In genomic region chr14:69027242-69027913, GRCh38 we compare ENCODE assay signal across 22 cellular contexts. TPM values are rescaled to one million over a fixed set of nuclear protein-coding genes. Genes with fewer than 3 reads are reported as not detected.
DNase-seq lines count a peak whose midpoint lies in the region; ATAC-seq, FAIRE-seq and TF ChIP-seq lines count a peak whose summit lies in the region.
"Had no signal": no experiment of that assay in that cellular context is flagged by ENCODE, and none has a peak within 500 bp of the region (broad histone marks: within the 10 kb centered on the region; RNA-seq: fewer than 3 reads in every experiment).

No MANE protein-coding gene starts in this region.

- no peaks in the 10 kb centered on the region for H3K9me1 ChIP-seq in IMR-90 (ENCODE audit: insufficient read depth, low read length)

- TF ChIP-seq POLR2A in IMR-90 (IDR thresholded peaks at IDR 0.05; ENCODE audit: low read depth, low read length) (no peak), H1 (IDR thresholded peaks at IDR 0.05; ENCODE audit: control extremely low read depth in 1 of 2, low read depth in 2 of 2, low read length in 2 of 2) (no peak)

- H3K18ac ChIP-seq in IMR-90 (ENCODE audit: low read depth, low read length) (peak overlapping the region; percentile 6), H1 (ENCODE audit: extremely low read depth, low read length) (no peak overlapping the region; the same call in 1 of the 2 replicates)

- peak; percentile 56 for ATAC-seq in GM23338
- peak; percentile 98 for ATAC-seq in IMR-90 (ENCODE audit: low read depth)
- ATAC-seq in right cardiac atrium, result no peak
- ATAC-seq in GM19351 (IDR thresholded peaks at IDR 0.05; ENCODE audit: unreplicated experiment), result no peak
- ATAC-seq: GM12878, K562 had no signal

- no peaks in the 10 kb centered on the region for H3K27me3 Mint-ChIP-seq in GM23338 (ENCODE audit: insufficient read depth, low read depth, poor library complexity)
- H3K27me3 Mint-ChIP-seq in neural progenitor cell (ENCODE audit: insufficient read depth, low read depth), result no peaks in the 10 kb centered on the region

- H4K8ac ChIP-seq in IMR-90 (ENCODE audit: low read depth in 2 of 2, low read length in 2 of 2), result no peak overlapping the region
- H4K8ac ChIP-seq in H1 (ENCODE audit: extremely low read depth, insufficient read depth, low read length), result no peak overlapping the region

- H3K36me3 Mint-ChIP-seq in GM23338 (ENCODE audit: low read depth) (no peaks in the 10 kb centered on the region), neural progenitor cell (no peaks in the 10 kb centered on the region)
- H3K36me3 Mint-ChIP-seq: CD4-positive, CD25-positive, alpha-beta regulatory T cell; CD8-positive, alpha-beta memory T cell had no signal

- no peaks in the 10 kb centered on the region for H4K20me1 ChIP-seq in GM23338 (replicated peaks; ENCODE audit: insufficient read depth)
- H4K20me1 ChIP-seq in IMR-90 (ENCODE audit: insufficient read depth, low read length), result no peaks in the 10 kb centered on the region
- H4K20me1 ChIP-seq in H1 (replicated peaks in 1 of 2; ENCODE audit: control insufficient read depth in 1 of 2, insufficient read depth in 2 of 2, low read length in 2 of 2), result no peaks in the 10 kb centered on the region
- no peaks in the 10 kb centered on the region for H4K20me1 ChIP-seq in neural progenitor cell (ENCODE audit: low read depth)

- H3K4me1 Mint-ChIP-seq in GM23338 (no peaks in the 10 kb centered on the region; the same call in 2 of the 3 replicates), neural progenitor cell (no peaks in the 10 kb centered on the region)
- H3K4me1 Mint-ChIP-seq: CD4-positive, CD25-positive, alpha-beta regulatory T cell; CD8-positive, alpha-beta memory T cell had no signal

- POLR2A ChIA-PET in IMR-90 (lab: Charles Lee; ENCODE audit: unreplicated experiment) (no interaction called here), H1 (lab: Charles Lee; ENCODE audit: partially characterized antibody) (interaction anchor here (0.6 to 1.3 kb wide), 3 partner anchors 22 to 61 kb away, joined by 3 read pairs; no protein-coding TSS in a partner anchor)

- H3K27ac Mint-ChIP-seq in GM23338 (no peak overlapping the region), neural progenitor cell (no peak overlapping the region)
- H3K27ac Mint-ChIP-seq: CD4-positive, CD25-positive, alpha-beta regulatory T cell; CD8-positive, alpha-beta memory T cell had no signal

- intact Hi-C loops in IMR-90 (cut with micrococcal nuclease), result no loop called here
- intact Hi-C loops in right cardiac atrium (cut with DNase I), result no loop called here

- BruUV-seq in IMR-90 (replicated peaks; lab: Mats Ljungman, UMichigan), result no TSS peak

- H3K14ac ChIP-seq in IMR-90 (replicated peaks; ENCODE audit: low read depth, low read length), result peak overlapping the region; percentile 51; the same call in 1 of the 2 replicates
- no peak overlapping the region for H3K14ac ChIP-seq in H1 (ENCODE audit: insufficient read length)

- in situ Hi-C loops in IMR-90 (cut with MboI; ENCODE audit: low sequenced_read_pairs), result no loop called here

- H3K4me3 Mint-ChIP-seq in GM23338 (no peak overlapping the region), neural progenitor cell (no peak overlapping the region)
- H3K4me3 Mint-ChIP-seq: CD4-positive, CD25-positive, alpha-beta regulatory T cell; H9 had no signal

- no peak overlapping the region for H3K56ac ChIP-seq in IMR-90 (ENCODE audit: extremely low read depth, insufficient read depth, low read length)
- H3K56ac ChIP-seq in H1 (replicated peaks; ENCODE audit: insufficient read length, low read depth, low read length), result no peak overlapping the region

- H3K23ac ChIP-seq in IMR-90 (ENCODE audit: low read depth, low read length) (no peak overlapping the region), H1 (ENCODE audit: insufficient read length) (no peak overlapping the region)

- H3K9me2 ChIP-seq in GM23338 (ENCODE audit: insufficient read depth), result no peaks in the 10 kb centered on the region

- H3K4me2 ChIP-seq in GM23338, result no peak overlapping the region
- peak overlapping the region; percentile 53 for H3K4me2 ChIP-seq in IMR-90 (ENCODE audit: low read depth, low read length)
- no peak overlapping the region for H3K4me2 ChIP-seq in H1 (ENCODE audit: insufficient read depth in 1 of 2, low read depth in 2 of 2, low read length in 2 of 2)
- no peak overlapping the region for H3K4me2 ChIP-seq in neural progenitor cell

- DNase-seq in GM23338 (ENCODE audit: low spot score), result no peak
- no peak for DNase-seq in IMR-90
- DNase-seq in H1 (ENCODE audit: low read depth in 1 of 2, low spot score in 2 of 2), result no peak
- no peak for DNase-seq in neural progenitor cell (ENCODE audit: low spot score)
- no peak for DNase-seq in right cardiac atrium
- no peak for DNase-seq in SW 1271 (lab: John Stamatoyannopoulos, UW)
- DNase-seq: ACHN; BE2C; C1 segment of cervical spinal cord; CD4-positive, CD25-positive, alpha-beta regulatory T cell; CD8-positive, alpha-beta memory T cell; COR-L47; DMS 273 treated with DMSO at 0.1 percent for 48 hours; DMS53; DND-41; EL; GM23248; H9 had no signal

- no peaks in the 10 kb centered on the region for H3K36me3 ChIP-seq in GM23338 (ENCODE audit: insufficient read depth)
- H3K36me3 ChIP-seq in IMR-90 (ENCODE audit: control insufficient read depth, insufficient read depth, low read length), result no peaks in the 10 kb centered on the region
- no peaks in the 10 kb centered on the region for H3K36me3 ChIP-seq in H1 (ENCODE audit: control insufficient read depth in 2 of 4, insufficient read depth in 4 of 4, low read length in 3 of 4)
- no peaks in the 10 kb centered on the region for H3K36me3 ChIP-seq in neural progenitor cell
- H3K36me3 ChIP-seq: BE2C had no signal

- H3K4me3 ChIP-seq in GM23338, result no peak overlapping the region
- no peak overlapping the region for H3K4me3 ChIP-seq in IMR-90 (ENCODE audit: insufficient read depth, low read depth, low read length)
- no peak overlapping the region for H3K4me3 ChIP-seq in H1 (ENCODE audit: extremely low read depth in 1 of 4, insufficient read depth in 2 of 4, low read depth in 3 of 4, low read length in 4 of 4)
- H3K4me3 ChIP-seq in neural progenitor cell, result no peak overlapping the region
- H3K4me3 ChIP-seq in right cardiac atrium (ENCODE audit: low read length), result no peak overlapping the region
- H3K4me3 ChIP-seq: GM12878, GM23248, K562 had no signal

- no CpG with 5 or more reads among the region's 1 CpG for whole genome bisulfite sequencing in IMR-90 (ENCODE audit: extremely low coverage in 2 of 2, insufficient read length in 1 of 2), 2 experiments
- WGBS in H1 (ENCODE audit: extremely low coverage in 1 of 2, insufficient coverage in 1 of 2, insufficient read length in 1 of 2, insufficient replicate concordance in 2 of 2, low coverage in 1 of 2, low lambda C conversion rate in 2 of 2, missing lambda C conversion rate in 1 of 2), 2 experiments, result 67% methylated on average over 1 of the region's 1 CpG; no CpG with 5 or more reads in 1 of the 2 experiments
- 58% methylated on average over 1 of the region's 1 CpG for WGBS in right cardiac atrium

- H3K9me3 Mint-ChIP-seq in GM23338 (no peaks in the 10 kb centered on the region; the same call in 2 of the 3 replicates), neural progenitor cell (no peaks in the 10 kb centered on the region)
- H3K9me3 Mint-ChIP-seq: CD4-positive, CD25-positive, alpha-beta regulatory T cell; CD8-positive, alpha-beta memory T cell; H9 had no signal

- H2BK5ac ChIP-seq in IMR-90 (ENCODE audit: low read depth, low read length, poor library complexity, severe bottlenecking), result no peak overlapping the region
- H2BK5ac ChIP-seq in H1 (ENCODE audit: low read depth, low read length), result no peak overlapping the region; the same call in 1 of the 2 replicates

- H3K27me3 ChIP-seq in GM23338 (ENCODE audit: insufficient read depth), result no peaks in the 10 kb centered on the region
- 0 out of 2 replicates have a peak, but pooled peaks cover 2% of the 10 kb centered on the region for H3K27me3 ChIP-seq in IMR-90 (ENCODE audit: control insufficient read depth, insufficient read depth, low read length)
- H3K27me3 ChIP-seq in H1 (replicated peaks in 1 of 4; ENCODE audit: control insufficient read depth in 3 of 4, extremely low read depth in 1 of 4, insufficient read depth in 3 of 4, low read length in 3 of 4), result no peaks in the 10 kb centered on the region
- H3K27me3 ChIP-seq in neural progenitor cell, result no peaks in the 10 kb centered on the region
- no peaks in the 10 kb centered on the region for H3K27me3 ChIP-seq in right cardiac atrium (ENCODE audit: control insufficient read depth, insufficient read depth)
- H3K27me3 ChIP-seq: BE2C had no signal

- no peaks in the 10 kb centered on the region for H3K79me1 ChIP-seq in IMR-90 (ENCODE audit: low read depth in 1 of 2, low read length in 2 of 2)
- no peaks in the 10 kb centered on the region for H3K79me1 ChIP-seq in H1 (ENCODE audit: low read depth, low read length)

- TF ChIP-seq CTCF in GM23338 (conservative IDR thresholded peaks at IDR 0.05; ENCODE audit: low read depth in 2 of 2) (no peak), IMR-90 (conservative IDR thresholded peaks at IDR 0.05; ENCODE audit: low read depth, low read length) (no peak), H1 (IDR thresholded peaks at IDR 0.05; ENCODE audit: control extremely low read depth in 1 of 3, insufficient read depth in 1 of 3, low read depth in 1 of 3, low read length in 3 of 3) (no peak), neural progenitor cell (IDR thresholded peaks at IDR 0.05) (no peak)

- no peak overlapping the region; the same call in 1 of the 2 replicates for H2AFZ ChIP-seq in GM23338
- peak overlapping the region; percentile 35 for H2AFZ ChIP-seq in IMR-90 (replicated peaks; ENCODE audit: low read length, poor library complexity)
- H2AFZ ChIP-seq in H1 (ENCODE audit: low read length), result 0 out of 2 replicates have a peak overlapping the region, but pooled peaks have one; percentile 14
- H2AFZ ChIP-seq in neural progenitor cell (replicated peaks), result peak overlapping the region; percentile 42
- H2AFZ ChIP-seq: GM23248 had no signal

- no peak overlapping the region for H2BK120ac ChIP-seq in IMR-90 (ENCODE audit: low read depth, low read length)
- no peak overlapping the region for H2BK120ac ChIP-seq in H1 (replicated peaks; ENCODE audit: low read depth, low read length)

- TF ChIP-seq EP300 in H1 (IDR thresholded peaks at IDR 0.05; ENCODE audit: borderline replicate concordance in 1 of 2, low read depth in 2 of 2, low read length in 2 of 2), result no peak

- H2BK12ac ChIP-seq in H1 (ENCODE audit: low read depth, low read length), result no peak overlapping the region

- 0 out of 2 replicates have a peak overlapping the region, but pooled peaks have one; percentile 4 for H4K5ac ChIP-seq in IMR-90 (ENCODE audit: low read depth, low read length)
- no peak overlapping the region for H4K5ac ChIP-seq in H1 (ENCODE audit: insufficient read length, low read depth, low read length)

- H2AK9ac ChIP-seq in IMR-90 (replicated peaks; ENCODE audit: low read depth, low read length, poor library complexity), result no peak overlapping the region

- no peaks in the 10 kb centered on the region for H3K23me2 ChIP-seq in H1 (ENCODE audit: low read depth, low read length)

- H3K79me2 ChIP-seq in GM23338 (replicated peaks; ENCODE audit: insufficient read depth) (no peaks in the 10 kb centered on the region), H1 (ENCODE audit: control insufficient read depth in 1 of 2, insufficient read depth in 2 of 2, low read length in 2 of 2) (no peaks in the 10 kb centered on the region), neural progenitor cell (ENCODE audit: low read depth) (no peaks in the 10 kb centered on the region)

- H3F3A ChIP-seq in GM23338 (replicated peaks; ENCODE audit: low read depth) (no peaks in the 10 kb centered on the region), neural progenitor cell (ENCODE audit: low read depth) (no peaks in the 10 kb centered on the region)

- no peak overlapping the region for H3K27ac ChIP-seq in GM23338 (ENCODE audit: low read depth)
- H3K27ac ChIP-seq in IMR-90 (ENCODE audit: insufficient read depth, low read length), result no peak overlapping the region
- no peak overlapping the region for H3K27ac ChIP-seq in H1 (ENCODE audit: low read depth, low read length)
- no peak overlapping the region for H3K27ac ChIP-seq in neural progenitor cell
- H3K27ac ChIP-seq in right cardiac atrium (ENCODE audit: low read length), result no peak overlapping the region
- H3K27ac ChIP-seq: GM23248 had no signal

- H4K91ac ChIP-seq in IMR-90 (ENCODE audit: insufficient read depth, low read depth, low read length), result no peak overlapping the region; the same call in 1 of the 2 replicates
- no peak overlapping the region for H4K91ac ChIP-seq in H1 (replicated peaks; ENCODE audit: insufficient read length, low read length)

- H2BK20ac ChIP-seq in IMR-90 (ENCODE audit: low read depth, low read length) (peak overlapping the region; percentile 21; the same call in 1 of the 2 replicates), H1 (ENCODE audit: low read length) (no peak overlapping the region)

- H3K4me1 ChIP-seq in GM23338 (ENCODE audit: insufficient read depth), result no peaks in the 10 kb centered on the region
- H3K4me1 ChIP-seq in IMR-90 (ENCODE audit: control insufficient read depth, insufficient read depth, low read length), result peaks cover 3% of the 10 kb centered on the region
- H3K4me1 ChIP-seq in H1 (replicated peaks in 1 of 4; ENCODE audit: control insufficient read depth in 3 of 4, insufficient read depth in 4 of 4, low read length in 3 of 4), result no peaks in the 10 kb centered on the region
- peaks cover 7% of the 10 kb centered on the region for H3K4me1 ChIP-seq in neural progenitor cell
- no peaks in the 10 kb centered on the region for H3K4me1 ChIP-seq in right cardiac atrium (ENCODE audit: control insufficient read depth, insufficient read depth, low read length)
- H3K4me1 ChIP-seq: BE2C had no signal

- FAIRE-seq in H1 (lab: Jason Lieb, UNC), result no peak
- FAIRE-seq: A204.1, GM12878, K562 had no signal

- no peak for TF ChIP-seq RAD21 in IMR-90 (IDR thresholded peaks at IDR 0.05; ENCODE audit: low read length)
- TF ChIP-seq RAD21 in H1 (IDR thresholded peaks at IDR 0.05 in 1 of 2, conservative IDR thresholded peaks at IDR 0.05 in 1 of 2; ENCODE audit: low read depth in 2 of 2, low read length in 2 of 2), result no peak

- H2AK5ac ChIP-seq in IMR-90 (ENCODE audit: low read depth, low read length) (peak overlapping the region; percentile 55; the same call in 1 of the 2 replicates), H1 (ENCODE audit: low read depth, low read length) (no peak overlapping the region)

- CTCF ChIA-PET in IMR-90 (lab: Yijun Ruan, JAX), result interaction anchor here (1.5 kb wide), 1 partner anchor 80 kb away, joined by 3 read pairs; no protein-coding TSS in a partner anchor
- CTCF ChIA-PET in H1 (lab: Charles Lee; ENCODE audit: partially characterized antibody), result interaction anchor here (0.8 to 2.7 kb wide), 6 partner anchors 28 to 116 kb away, joined by 3 to 15 read pairs (median 4); no protein-coding TSS in a partner anchor

- peak overlapping the region; percentile 20; the same call in 1 of the 3 replicates for H2BK15ac ChIP-seq in IMR-90 (ENCODE audit: low read depth, low read length)
- H2BK15ac ChIP-seq in H1 (ENCODE audit: low read length), result no peak overlapping the region

- peak overlapping the region; percentile 11; the same call in 1 of the 2 replicates for H3K4ac ChIP-seq in IMR-90 (ENCODE audit: low read depth, low read length)
- H3K4ac ChIP-seq in H1 (replicated peaks; ENCODE audit: insufficient read length, low read depth, low read length), result no peak overlapping the region

- dilution Hi-C loops in IMR-90 (cut with HindIII; ENCODE audit: low sequenced_read_pairs, unreplicated experiment), result no loop called here

- H3K9ac ChIP-seq in IMR-90 (ENCODE audit: low read depth, low read length), result no peak overlapping the region
- no peak overlapping the region for H3K9ac ChIP-seq in H1 (replicated peaks in 1 of 4; ENCODE audit: extremely low read depth in 1 of 4, low read depth in 3 of 4, low read length in 3 of 4)
- no peak overlapping the region for H3K9ac ChIP-seq in neural progenitor cell
- H3K9ac ChIP-seq: GM23248 had no signal

- H3K9me3 ChIP-seq in IMR-90 (ENCODE audit: control insufficient read depth, insufficient read depth, low read length) (no peaks in the 10 kb centered on the region), H1 (ENCODE audit: insufficient read depth in 2 of 2, low read depth in 1 of 2, low read length in 1 of 2) (no peaks in the 10 kb centered on the region), neural progenitor cell (ENCODE audit: low read depth) (no peaks in the 10 kb centered on the region), right cardiac atrium (ENCODE audit: control insufficient read depth, low read length) (no peaks in the 10 kb centered on the region)
- H3K9me3 ChIP-seq: BE2C had no signal

RNA-seq across cellular contexts. Expression of gene ACTN1, which starts 48.3 kb away (rescaled TPM):
- 257 and 280 TPM in 2 replicates for total RNA-seq in GM23338 (2014; rRNA removed; shearing (Covaris generic))
- polyA plus RNA-seq in GM23338 (2016; fragmentation: Nextera tagmentation; extraction: Ambion mirVana), result 121 and 129 TPM in 2 replicates
- total RNA-seq in IMR-90 (2012; rRNA removed), result 648 and 684 TPM in 2 replicates
- 766 and 895 TPM in 2 replicates for polyA plus RNA-seq in IMR-90 (2012; rRNA removed)
- polyA plus RNA-seq in IMR-90 (2012; cell fraction: cytosol; rRNA removed), result 676 and 750 TPM in 2 replicates
- polyA plus RNA-seq in IMR-90 (2012; cell fraction: nucleus; rRNA removed; ENCODE audit: low replicate concordance), result 1,803 and 1,926 TPM in 2 replicates
- 253 and 262 TPM in 2 replicates for total RNA-seq in H1 (2021; fragmentation: NEBNext Ultra II Directional; extraction: Animal tissue kit (Norgen Biotek cat#: 25700))
- 236 and 302 TPM in 2 replicates for polyA plus RNA-seq in H1 (2011; rRNA removed)
- polyA plus RNA-seq in H1 (2011; cell fraction: cytosol; rRNA removed), result 181 TPM
- polyA plus RNA-seq in H1 (2011; cell fraction: nucleus; rRNA removed), result 508 TPM
- polyA plus RNA-seq in H1 (2012, experiment 1 of 2), result 230 to 270 TPM (median 252 TPM) in 4 replicates
- 133 TPM for polyA plus RNA-seq in H1 (2012, experiment 2 of 2)
- 162 TPM for polyA plus RNA-seq in H1 (2013, experiment 1 of 2)
- polyA plus RNA-seq in H1 (2013, experiment 2 of 2), result 147 TPM
- 205 and 224 TPM in 2 replicates for polyA minus RNA-seq in H1 (2011; rRNA and poly(A)+ RNA removed)
- 222 TPM for polyA minus RNA-seq in H1 (2011; cell fraction: cytosol; rRNA and poly(A)+ RNA removed)
- polyA minus RNA-seq in H1 (2011; cell fraction: nucleus; rRNA and poly(A)+ RNA removed), result 201 TPM
- 70.7 and 97.7 TPM in 2 replicates for total RNA-seq in neural progenitor cell (ENCODE audit: low replicate concordance)
- 100 to 1,000 TPM; 133 to 305 (median 171) TPM for total RNA-seq in right cardiac atrium
- polyA plus RNA-seq in right cardiac atrium, result 80.5 TPM

Comparison
In these comparisons a context has a peak if more than half of its experiments do, and no peak if none do; other contexts are left out.
1. ATAC-seq: peak in GM23338 (single experiment) and IMR-90 (single experiment); none in right cardiac atrium (0 of 2) and GM19351 (single experiment).